8 cellular contexts compared by ENCODE assay signal in genomic region chr2:101328474-101329007, GRCh38. TPM values are rescaled to one million over a fixed set of nuclear protein-coding genes. Genes with fewer than 3 reads are reported as not detected.
DNase-seq lines count a peak whose midpoint lies in the region; ATAC-seq and TF ChIP-seq lines count a peak whose summit lies in the region.

No MANE protein-coding gene starts in this region.

- H3K27me3 ChIP-seq in AG04450 (ENCODE audit: control insufficient read depth, insufficient read depth, low read length) (no peaks in the 10 kb centered on the region), transverse colon (no peaks in the 10 kb centered on the region)

- WGBS in transverse colon (ENCODE audit: low coverage in 1 of 2), 2 donors: 0 to 20% methylated on average over 2 to 3 of the region's 3 CpGs

- no peak for TF ChIP-seq CTCF in AG04450 (IDR thresholded peaks at IDR 0.05; ENCODE audit: low read depth, low read length)
- TF ChIP-seq CTCF in RWPE1 (conservative IDR thresholded peaks at IDR 0.05; ENCODE audit: low read depth): no peak
- TF ChIP-seq CTCF in transverse colon (IDR thresholded peaks at IDR 0.05): no peak

- H3K27ac ChIP-seq in AG04450 (ENCODE audit: low read depth, low read length) (peak overlapping the region; percentile 49), RWPE1 (no peak overlapping the region), transverse colon (peak overlapping the region; percentile 70 to 77 (median 76))

- intact Hi-C loops in left cardiac atrium (cut with DNase I) (no loop called here), transverse colon (cut with DNase I; ENCODE audit: low total_unique reads) (no loop called here)

- no peaks in the 10 kb centered on the region for H3K36me3 ChIP-seq in transverse colon

- in situ Hi-C loops in transverse colon (cut with MboI; ENCODE audit: low pct_ligation_motif_present in 1 of 4, low pct_unique_long_range_greater_than_20kb in 1 of 4, low sequenced_read_pairs in 3 of 4): no loop called here

- CTCF ChIA-PET in AG04450 (lab: Charles Lee): interaction anchor here (1.4 to 1.5 kb wide), 2 partner anchors 13 to 555 kb away, joined by 3 to 8 read pairs; no protein-coding TSS in a partner anchor
- CTCF ChIA-PET in RWPE1 (lab: Yijun Ruan, JAX): interaction anchor here (2.1 kb wide), 1 partner anchor 14 kb away, joined by 11 read pairs; no protein-coding TSS in a partner anchor

- POLR2A ChIA-PET in AG04450 (lab: Yijun Ruan, JAX) (no interaction called here), RWPE1 (lab: Yijun Ruan, JAX; ENCODE audit: low non-redundant PET) (interaction anchor here (1.8 kb wide), 1 partner anchor 20 kb away, joined by 11 read pairs; the partner anchor contains the start of gene RNF149)

- ATAC-seq in GM21619 (IDR thresholded peaks at IDR 0.05; ENCODE audit: unreplicated experiment) (peak; percentile 76), left cardiac atrium (peak; percentile 79 to 81), GM19455 (IDR thresholded peaks at IDR 0.05; ENCODE audit: unreplicated experiment) (no peak)

- TF ChIP-seq POLR2A in transverse colon (IDR thresholded peaks at IDR 0.05): no peak

- no peaks in the 10 kb centered on the region for H3K9me3 ChIP-seq in AG04450 (ENCODE audit: control insufficient read depth, insufficient read depth, low read length)
- H3K9me3 ChIP-seq in transverse colon: no peaks in the 10 kb centered on the region

- DNase-seq in AG04450 (ENCODE audit: low read depth, low spot score) (peak; percentile 42), RWPE1 (ENCODE audit: low spot score) (peak; percentile 52), left cardiac atrium (no peak), transverse colon (peak; percentile 25), SW480 (ENCODE audit: low spot score) (no peak), NAMALWA (ENCODE audit: low spot score) (no peak)

- H3K4me1 ChIP-seq in transverse colon: peaks cover 4 to 42% (median 33%) of the 10 kb centered on the region in 4 donors

- H3K4me3 ChIP-seq in AG04450 (ENCODE audit: low read depth, low read length) (no peak overlapping the region), transverse colon (no peak overlapping the region)

- no peak for TF ChIP-seq EP300 in transverse colon (IDR thresholded peaks at IDR 0.05; ENCODE audit: low read depth)

RNA-seq across cellular contexts. Expression of gene RNF149, which starts 20.0 kb away (rescaled TPM):
- polyA plus RNA-seq in AG04450 (2011; rRNA removed): 15.5 and 18.8 TPM in 2 replicates
- polyA minus RNA-seq in AG04450 (2011; rRNA and poly(A)+ RNA removed): 12.3 and 14.0 TPM in 2 replicates
- 10 to 100 TPM; 22.3 to 38.0 TPM for total RNA-seq in left cardiac atrium
- 100 to 1,000 TPM in 1 of 4 donors, 10 to 100 TPM in 3; 22.7 to 100 (median 54.6) TPM for total RNA-seq in transverse colon

RNA-seq across cellular contexts. Expression of gene CREG2, which starts 58.8 kb away (rescaled TPM):
- not detected in 2 replicates for polyA plus RNA-seq in AG04450 (2011; rRNA removed)
- 0.04 TPM in 1 of 2 replicates, not detected in the other for polyA minus RNA-seq in AG04450 (2011; rRNA and poly(A)+ RNA removed)
- total RNA-seq in left cardiac atrium (not detected), transverse colon (under 1 TPM in 2 of 4 donors, not detected in 2; under 0.01 to 0.16 TPM)

Comparison
In these comparisons a context has a peak if more than half of its experiments do, and no peak if none do; other contexts are left out.
1. DNase-seq: peak in AG04450 (single experiment), RWPE1 (single experiment) and transverse colon (single experiment); none in left cardiac atrium (single experiment), SW480 (single experiment) and NAMALWA (single experiment).